Comparison of ENCODE assay signal across 8 cellular contexts in the genomic region with DNA sequence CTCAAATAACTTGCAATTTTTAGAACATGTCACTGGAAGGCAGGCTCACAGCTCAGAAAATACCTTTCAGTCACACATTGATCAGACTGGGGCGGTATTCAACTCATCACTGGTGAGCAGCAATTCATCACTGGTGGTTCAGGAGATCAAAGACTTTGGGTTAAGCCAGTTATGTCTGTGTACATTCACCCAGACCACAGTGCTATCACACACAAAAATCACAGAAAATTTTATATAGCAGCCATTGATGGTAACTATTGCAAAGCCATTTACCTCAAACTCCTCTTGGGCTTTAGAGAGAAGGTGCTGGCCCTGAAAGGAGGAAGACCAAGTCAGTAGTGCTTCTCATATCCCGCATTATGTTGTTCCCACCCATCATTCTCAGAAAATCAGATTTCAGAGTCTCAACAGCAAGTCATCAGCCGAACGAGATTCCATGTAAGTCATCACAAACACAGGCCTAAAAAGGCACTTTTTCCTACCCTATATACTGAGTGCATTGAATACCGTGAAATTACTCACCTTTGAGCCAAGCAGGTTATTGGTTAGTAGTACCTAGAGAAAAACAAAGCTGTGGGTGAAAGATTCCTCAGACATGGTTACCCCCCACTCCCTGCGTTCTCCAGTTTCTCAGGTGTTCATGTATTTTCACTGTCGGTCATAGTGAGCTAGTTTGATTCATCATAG. TPM values are rescaled to one million over a fixed set of nuclear protein-coding genes. Genes with fewer than 3 reads are reported as not detected.
DNase-seq lines count a peak whose midpoint lies in the region; ATAC-seq and TF ChIP-seq lines count a peak whose summit lies in the region.

No MANE protein-coding gene starts in this region.

- intact Hi-C loops in activated CD8-positive, alpha-beta T cell treated with anti-CD3 and anti-CD28 coated beads for 36 hours (cut with micrococcal nuclease) = loop anchor here (1.0 kb wide), 1 partner anchor 12 kb away; no protein-coding TSS in a partner anchor

- H3K36me3 ChIP-seq in iPS DF 6.9 (ENCODE audit: control insufficient read depth, insufficient read depth, low read length) = peaks cover 32% of the 10 kb centered on the region; the same call in 1 of the 2 replicates
- peaks cover 27% of the 10 kb centered on the region for H3K36me3 ChIP-seq in thymus (ENCODE audit: control insufficient read depth, insufficient read depth)

- CTCF ChIA-PET in activated CD8-positive, alpha-beta T cell treated with anti-CD3 and anti-CD28 coated beads for 36 hours (lab: Charles Lee) = interaction anchor here (0.6 to 2.9 kb wide), 6 partner anchors 8 to 66 kb away, joined by 3 to 12 read pairs (median 5); a partner anchor contains a TSS

- H3K27me3 ChIP-seq in iPS DF 6.9 (ENCODE audit: control insufficient read depth, insufficient read depth, low read length) = no peaks in the 10 kb centered on the region
- no peaks in the 10 kb centered on the region for H3K27me3 ChIP-seq in thymus (ENCODE audit: control insufficient read depth, insufficient read depth)

- no peaks in the 10 kb centered on the region for H3K9me3 Mint-ChIP-seq in activated CD8-positive, alpha-beta T cell treated with anti-CD3 and anti-CD28 coated beads for 36 hours

- peak overlapping the region; percentile 95 for H3K27ac Mint-ChIP-seq in activated CD8-positive, alpha-beta T cell treated with anti-CD3 and anti-CD28 coated beads for 36 hours

- no peaks in the 10 kb centered on the region for H3K27me3 Mint-ChIP-seq in activated CD8-positive, alpha-beta T cell treated with anti-CD3 and anti-CD28 coated beads for 36 hours

- TF ChIP-seq CTCF in activated CD8-positive, alpha-beta T cell treated with anti-CD3 and anti-CD28 coated beads for 36 hours (IDR thresholded peaks at IDR 0.05) = no peak

- H3K27ac ChIP-seq in iPS DF 6.9 (ENCODE audit: low read length) = no peak overlapping the region
- H3K27ac ChIP-seq in thymus (ENCODE audit: low read depth) = no peak overlapping the region

- H3K4me1 ChIP-seq in iPS DF 6.9 (ENCODE audit: control insufficient read depth, insufficient read depth, low read length) (no peaks in the 10 kb centered on the region), thymus (ENCODE audit: control insufficient read depth, insufficient read depth, low read length) (peaks cover 17% of the 10 kb centered on the region)

- peak; percentile 30 for DNase-seq in stimulated activated CD4-positive, alpha-beta T cell treated with anti-CD3 and anti-CD28 coated beads, Interleukin-15, amount 100 ng/mL, for 24 hours
- no peak for DNase-seq in stimulated activated CD4-positive, alpha-beta T cell treated with anti-CD3 and anti-CD28 coated beads, Interleukin-1b, Interleukin-23, amount 100 ng/mL, for 48 hours
- DNase-seq in activated CD8-positive, alpha-beta T cell treated with anti-CD3 and anti-CD28 coated beads for 36 hours = no peak
- no peak for DNase-seq in iPS DF 6.9 (ENCODE audit: low read depth, low spot score)
- no peak for DNase-seq in NCI-H510A treated with DMSO at 0.1 percent for 48 hours (lab: John Stamatoyannopoulos, UW)
- no peak for DNase-seq in cerebellar cortex (ENCODE audit: low spot score)
- DNase-seq in DMS79 (lab: John Stamatoyannopoulos, UW) = no peak

- H3K4me3 Mint-ChIP-seq in activated CD8-positive, alpha-beta T cell treated with anti-CD3 and anti-CD28 coated beads for 36 hours = peak overlapping the region; percentile 95

- peaks cover 68% of the 10 kb centered on the region for H3K36me3 Mint-ChIP-seq in activated CD8-positive, alpha-beta T cell treated with anti-CD3 and anti-CD28 coated beads for 36 hours (ENCODE audit: low read depth)

- peak overlapping the region; percentile 45; the same call in 1 of the 2 replicates for H3K4me3 ChIP-seq in iPS DF 6.9 (ENCODE audit: low read length)
- peak overlapping the region; percentile 91 for H3K4me3 ChIP-seq in thymus (ENCODE audit: low read length)

- no CpG with 5 or more reads among the region's 7 CpGs for WGBS in iPS DF 6.9 (ENCODE audit: insufficient coverage, insufficient read length)
- 65% methylated on average over 7 of the region's 7 CpGs for WGBS in thymus

- ATAC-seq in activated CD8-positive, alpha-beta T cell treated with anti-CD3 and anti-CD28 coated beads for 36 hours = no peak

- POLR2A ChIA-PET in activated CD8-positive, alpha-beta T cell treated with anti-CD3 and anti-CD28 coated beads for 36 hours (lab: Charles Lee) = interaction anchor here (0.6 to 13.1 kb wide), 24 partner anchors 11 to 1472 kb away, joined by 3 to 997 read pairs (median 27); a partner anchor contains a TSS

- no peaks in the 10 kb centered on the region for H3K9me3 ChIP-seq in iPS DF 6.9 (ENCODE audit: control insufficient read depth, insufficient read depth, low read length)
- H3K9me3 ChIP-seq in thymus (ENCODE audit: control insufficient read depth) = no peaks in the 10 kb centered on the region

- H3K4me1 Mint-ChIP-seq in activated CD8-positive, alpha-beta T cell treated with anti-CD3 and anti-CD28 coated beads for 36 hours (ENCODE audit: low read depth) = peaks cover 47% of the 10 kb centered on the region

RNA-seq across cellular contexts. Expression of a gene that starts 14.0 kb away (rescaled TPM):
- total RNA-seq in activated CD8-positive, alpha-beta T cell treated with anti-CD3 and anti-CD28 coated beads for 36 hours = 10 to 100 TPM; 96.5 to 99.3 TPM
- polyA plus RNA-seq in thymus = 57.2 TPM

RNA-seq across cellular contexts. Expression of a gene that starts 20.8 kb away (rescaled TPM):
- total RNA-seq in activated CD8-positive, alpha-beta T cell treated with anti-CD3 and anti-CD28 coated beads for 36 hours = not detected
- polyA plus RNA-seq in thymus = 1.3 TPM

RNA-seq across cellular contexts. Expression of a gene that starts 21.6 kb away (rescaled TPM):
- total RNA-seq in activated CD8-positive, alpha-beta T cell treated with anti-CD3 and anti-CD28 coated beads for 36 hours = 10 to 100 TPM; 22.0 to 22.8 TPM
- polyA plus RNA-seq in thymus = 31.2 TPM

RNA-seq across cellular contexts. Expression of a gene that starts 27.3 kb away (rescaled TPM):
- 100 to 1,000 TPM; 299 to 315 TPM for total RNA-seq in activated CD8-positive, alpha-beta T cell treated with anti-CD3 and anti-CD28 coated beads for 36 hours
- 96.6 TPM for polyA plus RNA-seq in thymus

RNA-seq across cellular contexts. Expression of a gene that starts 48.2 kb away (rescaled TPM):
- 10 to 100 TPM; 80.9 to 90.0 TPM for total RNA-seq in activated CD8-positive, alpha-beta T cell treated with anti-CD3 and anti-CD28 coated beads for 36 hours
- polyA plus RNA-seq in thymus = 186 TPM
